16 cellular contexts compared by ENCODE assay signal in the genomic region with DNA sequence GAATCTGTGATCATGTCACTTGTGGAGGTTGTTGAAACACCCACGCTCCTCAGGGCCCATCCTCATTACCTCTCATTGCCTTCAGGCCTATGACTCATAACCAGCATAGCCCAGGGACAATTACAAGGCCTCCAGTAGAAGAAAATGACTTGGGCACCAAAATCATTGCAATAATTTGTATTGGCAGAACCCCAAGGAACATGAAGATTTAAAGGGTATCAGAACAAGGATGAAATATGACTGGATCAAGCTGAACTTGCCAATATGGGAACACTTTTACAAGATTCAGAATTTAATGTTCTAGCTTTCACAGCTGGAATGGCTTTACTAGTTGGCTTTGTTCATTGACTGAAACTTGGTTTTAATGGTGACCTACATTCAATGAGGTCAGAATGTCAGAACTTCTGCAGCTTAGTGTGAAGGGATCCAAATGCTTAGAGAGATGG.
"Had no signal": no experiment of that assay in that cellular context is flagged by ENCODE, and none has a peak within 500 bp of the region (broad histone marks: within the 10 kb centered on the region; RNA-seq: fewer than 3 reads in every experiment).

No MANE protein-coding gene starts in this region.

- H3K36me3 Mint-ChIP-seq: memory B cell had no signal

- H3K4me3 ChIP-seq: coronary artery, skin epidermis, stomach, uterus had no signal

- H3K27me3 ChIP-seq: stomach, uterus had no signal

- DNase-seq: activated CD4-positive, alpha-beta T cell treated with anti-CD3 and anti-CD28 coated beads, Interleukin-2, amount 10 ng/mL, durations not matched to agents 24 days and 14 days; activated CD8-positive, alpha-beta memory T cell treated with anti-CD3 and anti-CD28 coated beads for 24 hours; activated naive CD4-positive, alpha-beta T cell treated with anti-CD3 and anti-CD28 coated beads for 36 hours; caudate nucleus; effector CD4-positive, alpha-beta T cell; head of caudate nucleus; stimulated activated CD4-positive, alpha-beta T cell treated with anti-CD3 and anti-CD28 coated beads, Interleukin-4, amount 100 ng/mL, for 4 hours; stomach; uterus had no signal

- H3K4me1 ChIP-seq: stomach, uterus had no signal

- H3K4me3 Mint-ChIP-seq: activated CD4-positive, alpha-beta T cell treated with anti-CD3 and anti-CD28 coated beads, Interleukin-2, amount 10 ng/mL, durations not matched to agents 24 days and 14 days; activated naive CD4-positive, alpha-beta T cell treated with anti-CD3 and anti-CD28 coated beads for 36 hours; activated T-helper 17 cell treated with anti-CD3 and anti-CD28 coated beads, Interleukin-2, amount 50 U/mL, for 72 hours; memory B cell; nephron; WTC11 had no signal

- H3K4me1 Mint-ChIP-seq: activated CD4-positive, alpha-beta T cell treated with anti-CD3 and anti-CD28 coated beads, Interleukin-2, amount 10 ng/mL, durations not matched to agents 24 days and 14 days; activated T-helper 17 cell treated with anti-CD3 and anti-CD28 coated beads, Interleukin-2, amount 50 U/mL, for 72 hours; memory B cell; nephron; WTC11 had no signal

- H3K27ac ChIP-seq: coronary artery had no signal

- ATAC-seq: activated T-helper 17 cell treated with anti-CD3 and anti-CD28 coated beads, Interleukin-2, amount 50 U/mL, for 72 hours; left lobe of liver; WTC11 had no signal

- H3K36me3 ChIP-seq: stomach, uterus had no signal

- H3K27ac Mint-ChIP-seq: activated CD4-positive, alpha-beta T cell treated with anti-CD3 and anti-CD28 coated beads, Interleukin-2, amount 10 ng/mL, durations not matched to agents 24 days and 14 days; activated naive CD4-positive, alpha-beta T cell treated with anti-CD3 and anti-CD28 coated beads for 36 hours; activated T-helper 17 cell treated with anti-CD3 and anti-CD28 coated beads, Interleukin-2, amount 50 U/mL, for 72 hours; memory B cell; nephron; WTC11 had no signal
